In the genomic region with DNA sequence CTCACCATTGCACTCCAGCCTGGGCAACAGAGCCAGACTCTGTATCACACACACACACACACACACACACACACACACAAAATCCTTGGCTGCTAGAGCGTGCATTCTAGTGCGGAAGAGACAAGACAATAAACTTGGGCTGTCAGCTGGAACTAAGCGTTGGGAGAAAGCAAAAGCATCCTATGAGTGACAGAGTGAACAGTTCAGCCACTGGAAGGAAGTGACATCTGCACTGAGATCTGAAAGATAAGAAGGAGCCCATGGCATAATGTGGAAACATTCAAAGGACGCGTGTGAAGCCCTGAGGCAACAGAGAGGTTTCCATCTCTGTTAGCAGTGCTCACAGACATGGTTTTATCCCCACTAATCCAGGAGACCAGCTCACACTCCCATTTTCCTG, we compare ENCODE assay signal across 13 cellular contexts. TPM values are rescaled to one million over a fixed set of nuclear protein-coding genes. Genes with fewer than 3 reads are reported as not detected.
DNase-seq lines count a peak whose midpoint lies in the region; ATAC-seq, FAIRE-seq and TF ChIP-seq lines count a peak whose summit lies in the region.
"Had no signal": no experiment of that assay in that cellular context is flagged by ENCODE, and none has a peak within 500 bp of the region (broad histone marks: within the 10 kb centered on the region; RNA-seq: fewer than 3 reads in every experiment).

No MANE protein-coding gene starts in this region.

- CTCF ChIA-PET in A673 (lab: Charles Lee): no interaction called here

- H3K4me1 Mint-ChIP-seq in astrocyte (ENCODE audit: low read depth, unreplicated experiment): peaks cover 12% of the 10 kb centered on the region

- peaks cover 15% of the 10 kb centered on the region for H3K79me2 ChIP-seq in astrocyte (ENCODE audit: insufficient read depth, low read length)
- H3K79me2 ChIP-seq in Karpas-422 (ENCODE audit: low read length): peaks cover 14% of the 10 kb centered on the region

- no peaks in the 10 kb centered on the region for H3K36me3 ChIP-seq in A673 (ENCODE audit: insufficient read depth, low read length, poor library complexity, severe bottlenecking)
- H3K36me3 ChIP-seq in astrocyte (ENCODE audit: insufficient read depth, low read length): no peaks in the 10 kb centered on the region
- no peaks in the 10 kb centered on the region for H3K36me3 ChIP-seq in Karpas-422 (ENCODE audit: insufficient read depth, low read length)
- H3K36me3 ChIP-seq: spleen had no signal

- BruUV-seq in A673 (replicated peaks; lab: Mats Ljungman, UMichigan): no TSS peak

- H3K9me3 ChIP-seq in A673 (ENCODE audit: low read depth, low read length, poor library complexity, severe bottlenecking) (no peaks in the 10 kb centered on the region), astrocyte (ENCODE audit: insufficient read depth, low read depth, low read length) (no peaks in the 10 kb centered on the region), Karpas-422 (ENCODE audit: low read length) (no peaks in the 10 kb centered on the region)
- H3K9me3 ChIP-seq: spleen had no signal

- DNase-seq in A673 (ENCODE audit: low spot score): peak; percentile 54
- DNase-seq in EH (ENCODE audit: low read depth): peak; percentile 92
- DNase-seq in astrocyte (ENCODE audit: low read depth): no peak
- no peak for DNase-seq in NCI-H2196 (lab: John Stamatoyannopoulos, UW; ENCODE audit: unreplicated experiment)
- DNase-seq in NCI-H128 (lab: John Stamatoyannopoulos, UW; ENCODE audit: unreplicated experiment): no peak
- no peak for DNase-seq in Karpas-422
- DNase-seq: DMS79, naive B cell, NCI-H446 treated with DMSO at 0.1 percent for 48 hours, spleen had no signal

- no peaks in the 10 kb centered on the region for H3K27me3 ChIP-seq in A673 (replicated peaks; ENCODE audit: insufficient read depth, low read depth, low read length, poor library complexity)
- no peaks in the 10 kb centered on the region for H3K27me3 ChIP-seq in astrocyte (ENCODE audit: insufficient read depth, low read length)
- no peaks in the 10 kb centered on the region for H3K27me3 ChIP-seq in Karpas-422 (ENCODE audit: low read length)
- H3K27me3 ChIP-seq: spleen had no signal

- H3K36me3 Mint-ChIP-seq in astrocyte (ENCODE audit: low read depth, unreplicated experiment): no peaks in the 10 kb centered on the region
- H3K36me3 Mint-ChIP-seq: naive B cell had no signal

- no peak for TF ChIP-seq CTCF in A673 (conservative IDR thresholded peaks at IDR 0.05; ENCODE audit: low read depth, low read length)
- TF ChIP-seq CTCF in astrocyte (IDR thresholded peaks at IDR 0.05; ENCODE audit: insufficient read depth, low read depth, low read length): no peak

- FAIRE-seq in astrocyte (lab: Jason Lieb, UNC): no peak

- H3K4me1 ChIP-seq in A673 (ENCODE audit: insufficient read depth, low read length, poor library complexity, severe bottlenecking): peaks cover 13% of the 10 kb centered on the region
- peaks cover 13% of the 10 kb centered on the region for H3K4me1 ChIP-seq in astrocyte (ENCODE audit: insufficient read depth, low read length)
- peaks cover 3% of the 10 kb centered on the region for H3K4me1 ChIP-seq in Karpas-422 (ENCODE audit: low read length)

- no peak overlapping the region for H3K27ac ChIP-seq in A673 (ENCODE audit: low read depth, low read length, poor library complexity, severe bottlenecking)
- no peak overlapping the region for H3K27ac ChIP-seq in astrocyte (ENCODE audit: low read depth, low read length)
- no peak overlapping the region for H3K27ac ChIP-seq in Karpas-422 (ENCODE audit: low read length)

- peak overlapping the region; percentile 75 for H3K27ac Mint-ChIP-seq in astrocyte (ENCODE audit: unreplicated experiment)
- H3K27ac Mint-ChIP-seq: activated naive CD8-positive, alpha-beta T cell had no signal

- POLR2A ChIA-PET in A673 (lab: Charles Lee; ENCODE audit: low non-redundant PET): no interaction called here

- intact Hi-C loops in A673 (cut with micrococcal nuclease; ENCODE audit: unreplicated experiment): no loop called here

- H2AFZ ChIP-seq in astrocyte (ENCODE audit: low read depth, low read length) (no peak overlapping the region), Karpas-422 (ENCODE audit: low read length) (no peak overlapping the region)

- ATAC-seq in GM18861 (IDR thresholded peaks at IDR 0.05; ENCODE audit: unreplicated experiment): no peak

- H3K4me2 ChIP-seq in astrocyte (ENCODE audit: low read length): no peak overlapping the region
- no peak overlapping the region for H3K4me2 ChIP-seq in Karpas-422 (ENCODE audit: low read depth, low read length, poor library complexity, severe bottlenecking)

- H3K9ac ChIP-seq in astrocyte (ENCODE audit: low read length): no peak overlapping the region
- H3K9ac ChIP-seq in Karpas-422 (ENCODE audit: low read length): no peak overlapping the region

- peak overlapping the region; percentile 45 for H3K4me3 Mint-ChIP-seq in astrocyte (ENCODE audit: unreplicated experiment)
- H3K4me3 Mint-ChIP-seq: activated naive CD8-positive, alpha-beta T cell had no signal

- H3K4me3 ChIP-seq in A673 (ENCODE audit: low read depth, low read length, poor library complexity, severe bottlenecking) (no peak overlapping the region), astrocyte (ENCODE audit: insufficient read depth, low read depth, low read length) (no peak overlapping the region), Karpas-422 (ENCODE audit: low read length) (no peak overlapping the region)
- H3K4me3 ChIP-seq: spleen had no signal

- no peaks in the 10 kb centered on the region for H3K9me2 ChIP-seq in Karpas-422 (replicated peaks; ENCODE audit: insufficient read depth, low read length)

- H3K27me3 Mint-ChIP-seq in astrocyte (ENCODE audit: low read depth, unreplicated experiment): no peaks in the 10 kb centered on the region
- H3K27me3 Mint-ChIP-seq: activated naive CD8-positive, alpha-beta T cell; naive B cell had no signal

- H4K20me1 ChIP-seq in astrocyte (ENCODE audit: insufficient read depth, low read length) (peaks cover 5% of the 10 kb centered on the region), Karpas-422 (ENCODE audit: insufficient read depth, low read depth, low read length) (peaks cover 5% of the 10 kb centered on the region; the same call in 1 of the 2 replicates)

- H3K9me3 Mint-ChIP-seq in astrocyte (ENCODE audit: unreplicated experiment): no peaks in the 10 kb centered on the region
- H3K9me3 Mint-ChIP-seq: naive B cell had no signal

TF ChIP-seq in PFSK-1, 5 proteins besides CTCF, POLR2A, EP300 and RAD21:
- TF ChIP-seq SIN3A (IDR thresholded peaks at IDR 0.05; ENCODE audit: borderline replicate concordance, insufficient read depth, low read length) (peak; percentile 76; the same call in 1 of the 2 replicates), TAF1 (IDR thresholded peaks at IDR 0.05; ENCODE audit: borderline replicate concordance, insufficient read depth, low read length) (peak; percentile 64; the same call in 1 of the 2 replicates), POLR2AphosphoS5 (IDR thresholded peaks at IDR 0.05; ENCODE audit: low read depth, low read length) (no peak), FOXP2 (optimal IDR thresholded peaks at IDR 0.05; ENCODE audit: borderline replicate concordance, extremely low read depth, extremely low read length, insufficient read depth) (peak; percentile 30)
- TF ChIP-seq, protein P1, sequence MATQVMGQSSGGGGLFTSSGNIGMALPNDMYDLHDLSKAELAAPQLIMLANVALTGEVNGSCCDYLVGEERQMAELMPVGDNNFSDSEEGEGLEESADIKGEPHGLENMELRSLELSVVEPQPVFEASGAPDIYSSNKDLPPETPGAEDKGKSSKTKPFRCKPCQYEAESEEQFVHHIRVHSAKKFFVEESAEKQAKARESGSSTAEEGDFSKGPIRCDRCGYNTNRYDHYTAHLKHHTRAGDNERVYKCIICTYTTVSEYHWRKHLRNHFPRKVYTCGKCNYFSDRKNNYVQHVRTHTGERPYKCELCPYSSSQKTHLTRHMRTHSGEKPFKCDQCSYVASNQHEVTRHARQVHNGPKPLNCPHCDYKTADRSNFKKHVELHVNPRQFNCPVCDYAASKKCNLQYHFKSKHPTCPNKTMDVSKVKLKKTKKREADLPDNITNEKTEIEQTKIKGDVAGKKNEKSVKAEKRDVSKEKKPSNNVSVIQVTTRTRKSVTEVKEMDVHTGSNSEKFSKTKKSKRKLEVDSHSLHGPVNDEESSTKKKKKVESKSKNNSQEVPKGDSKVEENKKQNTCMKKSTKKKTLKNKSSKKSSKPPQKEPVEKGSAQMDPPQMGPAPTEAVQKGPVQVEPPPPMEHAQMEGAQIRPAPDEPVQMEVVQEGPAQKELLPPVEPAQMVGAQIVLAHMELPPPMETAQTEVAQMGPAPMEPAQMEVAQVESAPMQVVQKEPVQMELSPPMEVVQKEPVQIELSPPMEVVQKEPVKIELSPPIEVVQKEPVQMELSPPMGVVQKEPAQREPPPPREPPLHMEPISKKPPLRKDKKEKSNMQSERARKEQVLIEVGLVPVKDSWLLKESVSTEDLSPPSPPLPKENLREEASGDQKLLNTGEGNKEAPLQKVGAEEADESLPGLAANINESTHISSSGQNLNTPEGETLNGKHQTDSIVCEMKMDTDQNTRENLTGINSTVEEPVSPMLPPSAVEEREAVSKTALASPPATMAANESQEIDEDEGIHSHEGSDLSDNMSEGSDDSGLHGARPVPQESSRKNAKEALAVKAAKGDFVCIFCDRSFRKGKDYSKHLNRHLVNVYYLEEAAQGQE (IDR thresholded peaks at IDR 0.05; ENCODE audit: insufficient read depth in 1 of 2, low read depth in 2 of 2, low read length in 2 of 2): peak in 1 of 2 experiments; percentile 63; a peak in 2 of 4 replicates

RNA-seq across cellular contexts. Expression of a gene that starts 3.5 kb away (rescaled TPM):
- total RNA-seq in A673 (2021) (283 and 295 TPM in 2 replicates), astrocyte (233 and 270 TPM in 2 replicates)
- polyA plus RNA-seq in PFSK-1 (2012; ENCODE audit: insufficient read length, low read depth): 617 TPM
- total RNA-seq in Karpas-422 (2014; rRNA removed; shearing (Covaris generic); ENCODE audit: low replicate concordance): 116 and 189 TPM in 2 replicates

RNA-seq across cellular contexts. Expression of a gene that starts 45.7 kb away (rescaled TPM):
- 134 and 157 TPM in 2 replicates for total RNA-seq in A673 (2021)
- polyA plus RNA-seq in PFSK-1 (2012; ENCODE audit: insufficient read length, low read depth): 191 TPM
- 75.0 and 80.8 TPM in 2 replicates for total RNA-seq in astrocyte
- 37.5 and 55.2 TPM in 2 replicates for total RNA-seq in Karpas-422 (2014; rRNA removed; shearing (Covaris generic); ENCODE audit: low replicate concordance)

RNA-seq across cellular contexts. Expression of a gene that starts 46.1 kb away (rescaled TPM):
- total RNA-seq in A673 (2021) (23.6 and 26.1 TPM in 2 replicates), astrocyte (25.1 and 28.1 TPM in 2 replicates)
- polyA plus RNA-seq in PFSK-1 (2012; ENCODE audit: insufficient read length, low read depth): 37.5 TPM
- 14.6 and 18.4 TPM in 2 replicates for total RNA-seq in Karpas-422 (2014; rRNA removed; shearing (Covaris generic); ENCODE audit: low replicate concordance)

RNA-seq across cellular contexts. Expression of a gene that starts 58.7 kb away (rescaled TPM):
- total RNA-seq in A673 (2021) (226 and 241 TPM in 2 replicates), astrocyte (262 and 278 TPM in 2 replicates)
- 511 TPM for polyA plus RNA-seq in PFSK-1 (2012; ENCODE audit: insufficient read length, low read depth)
- total RNA-seq in Karpas-422 (2014; rRNA removed; shearing (Covaris generic); ENCODE audit: low replicate concordance): 63.7 and 85.5 TPM in 2 replicates

Comparison
In these comparisons a context has a peak if more than half of its experiments do, and no peak if none do; other contexts are left out.
1. DNase-seq: peak in A673 (single experiment) and EH (single experiment); none in astrocyte (single experiment), NCI-H2196 (single experiment), NCI-H128 (single experiment) and Karpas-422 (single experiment).